8 cellular contexts compared by ENCODE assay signal in genomic region chr3:139935071-139935865, GRCh38. TPM values are rescaled to one million over a fixed set of nuclear protein-coding genes. Genes with fewer than 3 reads are reported as not detected.
DNase-seq lines count a peak whose midpoint lies in the region; ATAC-seq and TF ChIP-seq lines count a peak whose summit lies in the region.

Gene CLSTN2, plus strand, starts transcription at chr3:139935185.

- H3K27ac ChIP-seq in CD8-positive, alpha-beta T cell (ENCODE audit: low read depth, low read length), result no peak within 1 kb of the TSS
- H3K27ac ChIP-seq in cardiac muscle cell (no peak within 1 kb of the TSS), ovary (peak within 1 kb of the TSS; percentile 69 to 88)

- TF ChIP-seq EP300 in ovary (IDR thresholded peaks at IDR 0.05), result no peak

- no peak within 1 kb of the TSS for H3K4me3 ChIP-seq in CD8-positive, alpha-beta T cell (ENCODE audit: low read depth, low read length)
- H3K4me3 ChIP-seq in cardiac muscle cell (peak within 1 kb of the TSS; percentile 78), ovary (peak within 1 kb of the TSS; percentile 67)

- peaks cover 42% of the 10 kb centered on the region for H3K27me3 Mint-ChIP-seq in CD8-positive, alpha-beta T cell (ENCODE audit: low read depth)

- peak; percentile 92 for TF ChIP-seq POLR2A in ovary (IDR thresholded peaks at IDR 0.05)

- no peaks in the 10 kb centered on the region for H3K4me1 ChIP-seq in CD8-positive, alpha-beta T cell (ENCODE audit: insufficient read depth, low read length)
- H3K4me1 ChIP-seq in cardiac muscle cell (ENCODE audit: low read depth) (no peaks in the 10 kb centered on the region), ovary (ENCODE audit: insufficient read depth) (peaks cover 1% of the 10 kb centered on the region)

- TF ChIP-seq CTCF in CD8-positive, alpha-beta T cell (IDR thresholded peaks at IDR 0.05), result no peak
- TF ChIP-seq CTCF in cardiac muscle cell (IDR thresholded peaks at IDR 0.05; ENCODE audit: low read depth, low read length), result no peak
- TF ChIP-seq CTCF in ovary (IDR thresholded peaks at IDR 0.05), result peak in 2 of 3 donors; percentile 39 to 44

- WGBS in ovary, 3 donors, result 0 to 1% (median 1%) methylated on average over 48 to 84 of the region's 84 CpGs

- intact Hi-C loops in CD8-positive, alpha-beta T cell (cut with DNase I, micrococcal nuclease), result loop anchor here in 1 of 2 experiments (10.0 kb wide), 1 partner anchor 930 kb away; no protein-coding TSS in a partner anchor
- intact Hi-C loops in ovary (cut with DNase I), result loop anchor here (2.0 to 10.0 kb wide), 5 partner anchors 58 to 927 kb away; no protein-coding TSS in a partner anchor

- peaks cover 7% of the 10 kb centered on the region for H3K27me3 ChIP-seq in CD8-positive, alpha-beta T cell (ENCODE audit: insufficient read depth, low read length)
- H3K27me3 ChIP-seq in cardiac muscle cell (peaks cover 27% of the 10 kb centered on the region), ovary (no peaks in the 10 kb centered on the region)

- ATAC-seq in CD8-positive, alpha-beta T cell, result no peak
- peak; percentile 66 for ATAC-seq in GM19395 (IDR thresholded peaks at IDR 0.05; ENCODE audit: unreplicated experiment)
- no peak for ATAC-seq in HG03378 (IDR thresholded peaks at IDR 0.05; ENCODE audit: unreplicated experiment)

- CTCF ChIA-PET in CD8-positive, alpha-beta T cell (lab: Charles Lee), result interaction anchor here (0.5 to 1.4 kb wide), 2 partner anchors 16 to 954 kb away, joined by 3 read pairs; no protein-coding TSS in a partner anchor

- no peaks in the 10 kb centered on the region for H3K9me3 ChIP-seq in CD8-positive, alpha-beta T cell (ENCODE audit: low read length)
- H3K9me3 ChIP-seq in cardiac muscle cell (ENCODE audit: low read depth), result no peaks in the 10 kb centered on the region
- H3K9me3 ChIP-seq in ovary, result no peaks in the 10 kb centered on the region

- no peak for DNase-seq in CD8-positive, alpha-beta T cell
- DNase-seq in NCI-H128 (lab: John Stamatoyannopoulos, UW; ENCODE audit: unreplicated experiment), result peak; percentile 71
- DNase-seq in activated T-cell treated with anti-CD3 and anti-CD28 coated beads, Interleukin-2, amount 50 U/mL, for 48 hours, result peak; percentile 31 to 53
- DNase-seq in cardiac muscle cell (ENCODE audit: low read depth in 1 of 2, low spot score in 1 of 2), result peak; percentile 44 to 92
- peak; percentile 90 to 94 (median 93) for DNase-seq in ovary
- no peak for DNase-seq in dedifferentiated amniotic fluid mesenchymal stem cell (ENCODE audit: extremely low spot score)

- H3K4me3 Mint-ChIP-seq in CD8-positive, alpha-beta T cell, result peak within 1 kb of the TSS; percentile 26

- H3K36me3 ChIP-seq in CD8-positive, alpha-beta T cell (ENCODE audit: insufficient read depth, low read length), result no peaks in the 10 kb centered on the region
- no peaks in the 10 kb centered on the region for H3K36me3 ChIP-seq in cardiac muscle cell
- H3K36me3 ChIP-seq in ovary, result no peaks in the 10 kb centered on the region

- no peaks in the 10 kb centered on the region for H3K36me3 Mint-ChIP-seq in CD8-positive, alpha-beta T cell

- peaks cover 9% of the 10 kb centered on the region for H3K4me1 Mint-ChIP-seq in CD8-positive, alpha-beta T cell (ENCODE audit: low read depth)

- POLR2A ChIA-PET in CD8-positive, alpha-beta T cell (lab: Charles Lee), result interaction anchor here (0.7 kb wide), 1 partner anchor 8 kb away, joined by 3 read pairs; no protein-coding TSS in a partner anchor

- no peaks in the 10 kb centered on the region for H3K9me3 Mint-ChIP-seq in CD8-positive, alpha-beta T cell

- H3K27ac Mint-ChIP-seq in CD8-positive, alpha-beta T cell, result no peak within 1 kb of the TSS

RNA-seq across cellular contexts. Expression of gene CLSTN2, which starts in this region (rescaled TPM):
- not detected for total RNA-seq in CD8-positive, alpha-beta T cell
- total RNA-seq in cardiac muscle cell (5.0 and 7.0 TPM in 2 replicates), ovary (100 to 1,000 TPM; 103 to 263 (median 180) TPM)
- polyA plus RNA-seq in cardiac muscle cell (3.5 and 5.9 TPM in 2 replicates), ovary (10 to 100 TPM; 28.9 to 74.6 TPM)

Comparison
In these comparisons a context has a peak if more than half of its experiments do, and no peak if none do; other contexts are left out.
1. RNA of gene CLSTN2 (total RNA-seq): 103 to 263 TPM in ovary; 5.0 to 7.0 TPM in cardiac muscle cell and not detected in CD8-positive, alpha-beta T cell; every median in the first group is over 10 times any median in the second.
2. DNase-seq: peak in NCI-H128 (single experiment), activated T-cell treated with anti-CD3 and anti-CD28 coated beads, Interleukin-2, amount 50 U/mL, for 48 hours (2 of 2), cardiac muscle cell (2 of 2) and ovary (5 of 5); none in CD8-positive, alpha-beta T cell (0 of 7) and dedifferentiated amniotic fluid mesenchymal stem cell (single experiment).
3. H3K27ac ChIP-seq: peak in ovary (2 of 2); none in CD8-positive, alpha-beta T cell (single experiment) and cardiac muscle cell (single experiment).
4. CTCF ChIP-seq: peak in ovary (2 of 3); none in CD8-positive, alpha-beta T cell (single experiment) and cardiac muscle cell (single experiment).